Comparison of ENCODE assay signal across 8 cellular contexts in genomic region chr19:9584073-9584833, GRCh38. TPM values are rescaled to one million over a fixed set of nuclear protein-coding genes. Genes with fewer than 3 reads are reported as not detected.
DNase-seq lines count a peak whose midpoint lies in the region; ATAC-seq and TF ChIP-seq lines count a peak whose summit lies in the region.

Gene ZNF121, minus strand, starts transcription at chr19:9584504. Its CDS starts 16,407 bp downstream, at chr19:9568097.

- peaks cover 19% of the 10 kb centered on the region for H3K9me3 ChIP-seq in AG04450 (ENCODE audit: control insufficient read depth, insufficient read depth, low read length)

- H3K4me3 ChIP-seq in AG04450 (ENCODE audit: low read depth, low read length) = peak within 1 kb of the TSS; percentile 96
- H3K4me3 ChIP-seq in choroid plexus epithelial cell (ENCODE audit: low read depth, low read length) = peak within 1 kb of the TSS; percentile 78

- no peaks in the 10 kb centered on the region for H3K27me3 ChIP-seq in AG04450 (ENCODE audit: control insufficient read depth, insufficient read depth, low read length)

- ATAC-seq in GM18907 (IDR thresholded peaks at IDR 0.05; ENCODE audit: unreplicated experiment) (peak; percentile 84), HG03280 (IDR thresholded peaks at IDR 0.05; ENCODE audit: unreplicated experiment) (peak; percentile 91)

- peak within 1 kb of the TSS; percentile 79 for H3K27ac ChIP-seq in AG04450 (ENCODE audit: low read depth, low read length)

- peak; percentile 34 for DNase-seq in AG04450 (ENCODE audit: low read depth, low spot score)
- DNase-seq in NCI-H460 (ENCODE audit: extremely low read depth, low read depth) = peak; percentile 61
- DNase-seq in activated CD4-positive, alpha-beta T cell treated with anti-CD3 and anti-CD28 coated beads for 4 hours = peak; percentile 75 to 77
- DNase-seq in choroid plexus epithelial cell (ENCODE audit: low read depth) = peak; percentile 78
- DNase-seq in kidney tubule cell (ENCODE audit: low spot score) = peak; percentile 83
- DNase-seq in stimulated activated CD4-positive, alpha-beta T cell treated with anti-CD3 and anti-CD28 coated beads, Interleukin-1b, Interleukin-23, amount 100 ng/mL, for 24 hours (ENCODE audit: low read depth in 4 of 4, low spot score in 1 of 4) = peak; percentile 66 to 79 (median 72)

- CTCF ChIA-PET in AG04450 (lab: Charles Lee) = interaction anchor here (0.6 to 4.5 kb wide), 5 partner anchors 42 to 379 kb away, joined by 3 to 20 read pairs (median 5); no protein-coding TSS in a partner anchor

- TF ChIP-seq CTCF in AG04450 (IDR thresholded peaks at IDR 0.05; ENCODE audit: low read depth, low read length) (0 out of 2 replicates have a peak, but pooled peaks have one; percentile 1), choroid plexus epithelial cell (conservative IDR thresholded peaks at IDR 0.05; ENCODE audit: low read depth, low read length) (no peak)

- POLR2A ChIA-PET in AG04450 (lab: Yijun Ruan, JAX) = no interaction called here

RNA-seq across cellular contexts. Expression of gene ZNF121, which starts in this region (rescaled TPM):
- polyA plus RNA-seq in AG04450 (2011; rRNA removed) = 5.3 and 6.1 TPM in 2 replicates
- polyA minus RNA-seq in AG04450 (2011; rRNA and poly(A)+ RNA removed) = 20.8 and 35.8 TPM in 2 replicates
- 80.1 and 86.4 TPM in 2 replicates for total RNA-seq in NCI-H460 (2014; rRNA removed; shearing (Covaris generic))
- 91.5 and 98.4 TPM in 2 replicates for polyA plus RNA-seq in NCI-H460 (2014; cell fraction: nucleus; rRNA removed)

Comparison
In these comparisons a context has a peak if more than half of its experiments do, and no peak if none do; other contexts are left out.
1. Peak in every context shown above with its lines: DNase-seq, ATAC-seq, H3K4me3 ChIP-seq and H3K27ac ChIP-seq.